2 cellular contexts compared by ENCODE assay signal in the genomic region with DNA sequence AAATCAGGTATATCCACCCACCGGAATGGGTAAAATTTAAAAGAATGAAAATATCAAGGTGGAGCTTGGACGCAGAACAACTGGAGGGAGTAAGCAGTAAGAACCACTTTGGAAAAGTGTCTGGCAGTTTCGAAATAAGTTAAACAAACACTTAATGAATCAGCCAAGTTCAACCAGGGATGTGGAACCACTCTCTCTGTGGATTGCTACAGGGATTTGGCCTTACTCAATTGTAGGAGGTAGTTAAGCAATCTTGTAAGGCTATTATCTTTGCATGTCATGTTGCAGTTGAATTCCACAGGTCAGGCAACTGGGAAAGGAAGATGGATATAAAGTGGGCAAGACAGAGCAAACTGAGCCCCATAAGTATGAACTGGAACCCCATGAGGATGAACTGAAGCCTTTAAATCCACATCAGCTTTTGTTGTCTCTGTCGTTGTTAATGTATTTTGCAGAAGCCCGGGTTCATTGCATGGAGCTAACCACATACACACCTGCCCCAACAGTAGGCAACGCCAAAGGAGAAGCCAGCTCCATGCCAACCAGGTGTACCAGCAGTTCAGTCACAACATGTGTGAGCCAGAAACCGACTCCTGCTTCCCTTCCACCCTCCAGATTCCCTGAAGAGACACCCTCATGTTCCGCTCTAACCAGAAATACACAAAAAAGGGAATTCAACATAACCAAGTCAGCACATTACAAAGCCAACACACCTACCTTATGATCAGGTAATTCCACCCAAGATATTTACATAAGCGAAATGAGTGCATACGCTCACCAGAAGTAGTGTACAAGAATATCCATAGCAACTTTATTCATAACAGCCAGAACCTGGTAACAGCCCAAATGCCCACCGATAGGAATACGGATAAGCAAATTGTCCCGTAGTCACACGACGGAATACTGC.
TF ChIP-seq lines count a peak whose summit lies in the region.

No MANE protein-coding gene starts in this region.

TF ChIP-seq in IMR-90, 13 proteins besides CTCF, POLR2A, EP300 and RAD21:
- TF ChIP-seq BHLHE40 (IDR thresholded peaks at IDR 0.05; ENCODE audit: low read depth, low read length) (peak; percentile 27; the same call in 1 of the 2 replicates), MXI1 (IDR thresholded peaks at IDR 0.05; ENCODE audit: borderline replicate concordance, low read depth, low read length) (no peak), FOS (IDR thresholded peaks at IDR 0.05; ENCODE audit: low read depth, low read length) (peak; percentile 75), SMC3 (IDR thresholded peaks at IDR 0.05; ENCODE audit: low read depth, low read length) (peak; percentile 17; the same call in 1 of the 2 replicates), RFX5 (IDR thresholded peaks at IDR 0.05; ENCODE audit: low read depth, low read length) (no peak), CEBPB (IDR thresholded peaks at IDR 0.05; ENCODE audit: low read depth, low read length) (peak; percentile 100), CHD1 (IDR thresholded peaks at IDR 0.05; ENCODE audit: low read depth, low read length) (no peak), NFE2L2 (IDR thresholded peaks at IDR 0.05; ENCODE audit: low read depth, low read length) (peak; percentile 44; the same call in 1 of the 2 replicates), RCOR1 (IDR thresholded peaks at IDR 0.05; ENCODE audit: insufficient replicate concordance, low read length) (peak; percentile 39), MAZ (IDR thresholded peaks at IDR 0.05; ENCODE audit: borderline replicate concordance, low read depth, low read length) (no peak; the same call in 1 of the 2 replicates), MAFK (IDR thresholded peaks at IDR 0.05; ENCODE audit: low read depth, low read length) (peak; percentile 26; the same call in 1 of the 2 replicates)
- TF ChIP-seq, protein P1, sequence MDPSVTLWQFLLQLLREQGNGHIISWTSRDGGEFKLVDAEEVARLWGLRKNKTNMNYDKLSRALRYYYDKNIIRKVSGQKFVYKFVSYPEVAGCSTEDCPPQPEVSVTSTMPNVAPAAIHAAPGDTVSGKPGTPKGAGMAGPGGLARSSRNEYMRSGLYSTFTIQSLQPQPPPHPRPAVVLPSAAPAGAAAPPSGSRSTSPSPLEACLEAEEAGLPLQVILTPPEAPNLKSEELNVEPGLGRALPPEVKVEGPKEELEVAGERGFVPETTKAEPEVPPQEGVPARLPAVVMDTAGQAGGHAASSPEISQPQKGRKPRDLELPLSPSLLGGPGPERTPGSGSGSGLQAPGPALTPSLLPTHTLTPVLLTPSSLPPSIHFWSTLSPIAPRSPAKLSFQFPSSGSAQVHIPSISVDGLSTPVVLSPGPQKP (IDR thresholded peaks at IDR 0.05; ENCODE audit: borderline replicate concordance, low read depth, low read length): no peak
- TF ChIP-seq, protein P2, sequence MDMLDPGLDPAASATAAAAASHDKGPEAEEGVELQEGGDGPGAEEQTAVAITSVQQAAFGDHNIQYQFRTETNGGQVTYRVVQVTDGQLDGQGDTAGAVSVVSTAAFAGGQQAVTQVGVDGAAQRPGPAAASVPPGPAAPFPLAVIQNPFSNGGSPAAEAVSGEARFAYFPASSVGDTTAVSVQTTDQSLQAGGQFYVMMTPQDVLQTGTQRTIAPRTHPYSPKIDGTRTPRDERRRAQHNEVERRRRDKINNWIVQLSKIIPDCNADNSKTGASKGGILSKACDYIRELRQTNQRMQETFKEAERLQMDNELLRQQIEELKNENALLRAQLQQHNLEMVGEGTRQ (IDR thresholded peaks at IDR 0.05; ENCODE audit: low read depth, low read length): no peak

TF ChIP-seq in HEK293T, 16 proteins besides CTCF, POLR2A, EP300 and RAD21:
- TF ChIP-seq L3MBTL2 (conservative IDR thresholded peaks at IDR 0.05) (no peak), FOXK2 (IDR thresholded peaks at IDR 0.05) (no peak), TARDBP (IDR thresholded peaks at IDR 0.05) (no peak), SP1 (IDR thresholded peaks at IDR 0.05) (no peak), CTBP1 (IDR thresholded peaks at IDR 0.05; ENCODE audit: borderline replicate concordance) (no peak), LEF1 (IDR thresholded peaks at IDR 0.05; ENCODE audit: borderline replicate concordance) (no peak), NFRKB (IDR thresholded peaks at IDR 0.05) (no peak), HDGF (IDR thresholded peaks at IDR 0.05; ENCODE audit: borderline replicate concordance) (no peak)
- TF ChIP-seq, protein P3, sequence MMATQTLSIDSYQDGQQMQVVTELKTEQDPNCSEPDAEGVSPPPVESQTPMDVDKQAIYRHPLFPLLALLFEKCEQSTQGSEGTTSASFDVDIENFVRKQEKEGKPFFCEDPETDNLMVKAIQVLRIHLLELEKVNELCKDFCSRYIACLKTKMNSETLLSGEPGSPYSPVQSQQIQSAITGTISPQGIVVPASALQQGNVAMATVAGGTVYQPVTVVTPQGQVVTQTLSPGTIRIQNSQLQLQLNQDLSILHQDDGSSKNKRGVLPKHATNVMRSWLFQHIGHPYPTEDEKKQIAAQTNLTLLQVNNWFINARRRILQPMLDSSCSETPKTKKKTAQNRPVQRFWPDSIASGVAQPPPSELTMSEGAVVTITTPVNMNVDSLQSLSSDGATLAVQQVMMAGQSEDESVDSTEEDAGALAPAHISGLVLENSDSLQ (IDR thresholded peaks at IDR 0.05): no peak
